ENCODE assay signal across 7 cellular contexts in the genomic region with DNA sequence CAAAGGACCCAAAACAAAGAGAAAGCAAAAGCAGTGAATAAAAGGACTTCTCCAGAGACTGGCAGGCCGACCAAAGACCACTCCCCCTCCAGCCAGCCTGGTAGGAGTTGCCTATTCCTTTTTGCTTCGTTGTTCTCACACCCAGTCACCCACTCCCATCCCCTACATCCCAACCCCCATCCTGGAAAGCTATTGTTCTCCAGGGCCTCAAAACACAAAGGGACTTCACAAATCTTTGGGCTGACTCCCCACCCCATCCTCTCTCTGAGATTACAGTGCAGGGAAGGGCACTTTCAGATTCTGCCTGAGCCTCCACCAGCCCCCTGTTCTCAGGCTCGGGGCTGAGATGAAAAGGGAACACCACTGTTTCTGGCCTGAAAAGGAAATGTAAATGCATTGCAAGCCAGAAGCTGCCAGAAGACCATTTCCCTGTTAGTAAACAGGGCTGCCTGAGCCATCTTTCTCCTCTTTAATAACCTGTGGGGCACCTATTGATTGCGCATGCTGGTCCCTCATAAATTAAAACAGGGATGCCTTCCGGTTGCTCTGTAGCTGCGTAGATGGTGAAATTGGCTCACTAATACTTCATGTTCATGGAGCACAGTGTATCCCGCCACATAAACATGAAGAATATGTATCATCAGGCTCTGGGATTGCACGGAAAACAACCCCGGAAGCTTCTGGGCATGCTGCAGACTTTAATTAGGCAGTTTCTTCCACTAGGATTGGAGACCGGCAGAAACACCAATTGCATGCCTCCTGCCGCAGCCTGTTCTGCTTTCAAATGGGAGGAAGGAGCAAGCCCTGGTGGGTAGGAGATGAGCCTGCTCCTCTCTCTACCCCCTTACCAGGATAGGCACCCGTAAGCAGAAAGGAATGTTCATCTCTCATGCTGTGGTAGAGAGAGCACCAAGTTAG.
A peak's percentile ranks its signal among the peaks of the same experiment; 100 is the strongest.
DNase-seq lines count a peak whose midpoint lies in the region; ATAC-seq, FAIRE-seq and TF ChIP-seq lines count a peak whose summit lies in the region.

No MANE protein-coding gene starts in this region.

- no peaks in the 10 kb centered on the region for H3K9me3 ChIP-seq in RWPE2 (ENCODE audit: severe bottlenecking)
- no peaks in the 10 kb centered on the region for H3K9me3 ChIP-seq in esophagus muscularis mucosa
- peaks cover 3% of the 10 kb centered on the region for H3K9me3 ChIP-seq in neural cell (ENCODE audit: low read length)
- no peaks in the 10 kb centered on the region for H3K9me3 ChIP-seq in prostate gland

- no peak overlapping the region for H3K27ac ChIP-seq in RWPE2 (ENCODE audit: poor library complexity, severe bottlenecking)
- H3K27ac ChIP-seq in esophagus muscularis mucosa (replicated peaks in 1 of 4) = no peak overlapping the region
- H3K27ac ChIP-seq in neural cell (ENCODE audit: low read length) = no peak overlapping the region
- H3K27ac ChIP-seq in prostate gland = no peak overlapping the region

- H3K4me2 ChIP-seq in neural cell (ENCODE audit: low read length) = no peak overlapping the region

- H3F3A ChIP-seq in neural cell (ENCODE audit: insufficient read depth, low read length, poor library complexity, severe bottlenecking) = no peaks in the 10 kb centered on the region

- no peaks in the 10 kb centered on the region for H3K79me2 ChIP-seq in neural cell (replicated peaks; ENCODE audit: insufficient read depth, low read length)

- H2AFZ ChIP-seq in neural cell (ENCODE audit: low read depth, low read length) = peak overlapping the region; percentile 9

- no peak for TF ChIP-seq CTCF in RWPE2 (IDR thresholded peaks at IDR 0.05; ENCODE audit: poor library complexity, severe bottlenecking)
- TF ChIP-seq CTCF in esophagus muscularis mucosa (IDR thresholded peaks at IDR 0.05) = no peak
- no peak for TF ChIP-seq CTCF in neural cell (IDR thresholded peaks at IDR 0.05; ENCODE audit: poor library complexity, severe bottlenecking)
- TF ChIP-seq CTCF in prostate gland (IDR thresholded peaks at IDR 0.05) = no peak

- ATAC-seq in RWPE2 (ENCODE audit: low read depth) = peak; percentile 78
- ATAC-seq in GM19397 (IDR thresholded peaks at IDR 0.05; ENCODE audit: unreplicated experiment) = no peak
- ATAC-seq in GM18502 (IDR thresholded peaks at IDR 0.05; ENCODE audit: poor library complexity, unreplicated experiment) = no peak

- H3K4me3 ChIP-seq in RWPE2 (ENCODE audit: severe bottlenecking) = no peak overlapping the region
- H3K4me3 ChIP-seq in esophagus muscularis mucosa = peak overlapping the region; percentile 18 to 36 (median 20)
- H3K4me3 ChIP-seq in neural cell (ENCODE audit: low read length) = peak overlapping the region; percentile 10
- no peak overlapping the region for H3K4me3 ChIP-seq in prostate gland

- H4K20me1 ChIP-seq in neural cell (ENCODE audit: insufficient read depth) = no peaks in the 10 kb centered on the region

- TF ChIP-seq POLR2A in esophagus muscularis mucosa (IDR thresholded peaks at IDR 0.05; ENCODE audit: low read depth) (no peak), prostate gland (IDR thresholded peaks at IDR 0.05) (no peak)

- intact Hi-C loops in esophagus muscularis mucosa (cut with DNase I) = no loop called here
- intact Hi-C loops in prostate gland (cut with DNase I) = no loop called here

- H3K4me1 ChIP-seq in RWPE2 (ENCODE audit: insufficient read depth, poor library complexity, severe bottlenecking) (no peaks in the 10 kb centered on the region), esophagus muscularis mucosa (peaks cover 8 to 14% (median 12%) of the 10 kb centered on the region in 4 donors), prostate gland (replicated peaks) (no peaks in the 10 kb centered on the region)

- TF ChIP-seq EP300 in esophagus muscularis mucosa (IDR thresholded peaks at IDR 0.05) (no peak), neural cell (conservative IDR thresholded peaks at IDR 0.05; ENCODE audit: poor library complexity, severe bottlenecking) (no peak)

- peak; percentile 82 for FAIRE-seq in GM18507 (lab: Jason Lieb, UNC)

- no peaks in the 10 kb centered on the region for H3K9me2 ChIP-seq in neural cell (ENCODE audit: insufficient read depth, low read length)

- H3K36me3 ChIP-seq in RWPE2 (ENCODE audit: low read depth) = no peaks in the 10 kb centered on the region
- no peaks in the 10 kb centered on the region for H3K36me3 ChIP-seq in esophagus muscularis mucosa
- H3K36me3 ChIP-seq in neural cell (ENCODE audit: insufficient read depth, low read length) = no peaks in the 10 kb centered on the region
- no peaks in the 10 kb centered on the region for H3K36me3 ChIP-seq in prostate gland

- no peaks in the 10 kb centered on the region for H3K27me3 ChIP-seq in RWPE2 (ENCODE audit: insufficient read depth, poor library complexity, severe bottlenecking)
- no peaks in the 10 kb centered on the region for H3K27me3 ChIP-seq in esophagus muscularis mucosa
- H3K27me3 ChIP-seq in neural cell (ENCODE audit: insufficient read depth, low read depth, low read length) = no peaks in the 10 kb centered on the region
- H3K27me3 ChIP-seq in prostate gland (replicated peaks; ENCODE audit: insufficient read depth) = no peaks in the 10 kb centered on the region

- DNase-seq in GM18507 (ENCODE audit: extremely low spot score, insufficient read length, low read depth) (no peak), RWPE2 (ENCODE audit: low spot score) (no peak), esophagus muscularis mucosa (ENCODE audit: extremely low spot score) (no peak), prostate gland (ENCODE audit: low spot score) (no peak)

- 51% methylated on average over 12 of the region's 12 CpGs for WGBS in esophagus muscularis mucosa
- 22% methylated on average over 12 of the region's 12 CpGs for WGBS in prostate gland

- H3K9ac ChIP-seq in neural cell (ENCODE audit: low read length) = no peak overlapping the region

- no peak for TF ChIP-seq RAD21 in neural cell (conservative IDR thresholded peaks at IDR 0.05)

TF ChIP-seq in neural cell, 6 proteins besides CTCF, POLR2A, EP300 and RAD21:
- TF ChIP-seq, protein P1, sequence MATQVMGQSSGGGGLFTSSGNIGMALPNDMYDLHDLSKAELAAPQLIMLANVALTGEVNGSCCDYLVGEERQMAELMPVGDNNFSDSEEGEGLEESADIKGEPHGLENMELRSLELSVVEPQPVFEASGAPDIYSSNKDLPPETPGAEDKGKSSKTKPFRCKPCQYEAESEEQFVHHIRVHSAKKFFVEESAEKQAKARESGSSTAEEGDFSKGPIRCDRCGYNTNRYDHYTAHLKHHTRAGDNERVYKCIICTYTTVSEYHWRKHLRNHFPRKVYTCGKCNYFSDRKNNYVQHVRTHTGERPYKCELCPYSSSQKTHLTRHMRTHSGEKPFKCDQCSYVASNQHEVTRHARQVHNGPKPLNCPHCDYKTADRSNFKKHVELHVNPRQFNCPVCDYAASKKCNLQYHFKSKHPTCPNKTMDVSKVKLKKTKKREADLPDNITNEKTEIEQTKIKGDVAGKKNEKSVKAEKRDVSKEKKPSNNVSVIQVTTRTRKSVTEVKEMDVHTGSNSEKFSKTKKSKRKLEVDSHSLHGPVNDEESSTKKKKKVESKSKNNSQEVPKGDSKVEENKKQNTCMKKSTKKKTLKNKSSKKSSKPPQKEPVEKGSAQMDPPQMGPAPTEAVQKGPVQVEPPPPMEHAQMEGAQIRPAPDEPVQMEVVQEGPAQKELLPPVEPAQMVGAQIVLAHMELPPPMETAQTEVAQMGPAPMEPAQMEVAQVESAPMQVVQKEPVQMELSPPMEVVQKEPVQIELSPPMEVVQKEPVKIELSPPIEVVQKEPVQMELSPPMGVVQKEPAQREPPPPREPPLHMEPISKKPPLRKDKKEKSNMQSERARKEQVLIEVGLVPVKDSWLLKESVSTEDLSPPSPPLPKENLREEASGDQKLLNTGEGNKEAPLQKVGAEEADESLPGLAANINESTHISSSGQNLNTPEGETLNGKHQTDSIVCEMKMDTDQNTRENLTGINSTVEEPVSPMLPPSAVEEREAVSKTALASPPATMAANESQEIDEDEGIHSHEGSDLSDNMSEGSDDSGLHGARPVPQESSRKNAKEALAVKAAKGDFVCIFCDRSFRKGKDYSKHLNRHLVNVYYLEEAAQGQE (IDR thresholded peaks at IDR 0.05; ENCODE audit: borderline replicate concordance) = no peak
- no peak for TF ChIP-seq POLR2AphosphoS5 (IDR thresholded peaks at IDR 0.05)
- TF ChIP-seq TAF1 (IDR thresholded peaks at IDR 0.05; ENCODE audit: low read depth) = no peak
- TF ChIP-seq MXI1 (conservative IDR thresholded peaks at IDR 0.05; ENCODE audit: poor library complexity, severe bottlenecking) = no peak
- TF ChIP-seq EZH2 (IDR thresholded peaks at IDR 0.05; ENCODE audit: borderline replicate concordance, insufficient read depth, low read length, poor library complexity, severe bottlenecking) = no peak
- no peak for TF ChIP-seq SMC3 (conservative IDR thresholded peaks at IDR 0.05; ENCODE audit: poor library complexity)

Comparison
In these comparisons a context has a peak if more than half of its experiments do, and no peak if none do; other contexts are left out.
1. H3K4me3 ChIP-seq: peak in esophagus muscularis mucosa (4 of 4) and neural cell (single experiment); none in RWPE2 (single experiment) and prostate gland (0 of 2).